In genomic region chr11:134614141-134614540, GRCh38 we compare ENCODE assay signal across 21 cellular contexts.
"Had no signal": no experiment of that assay in that cellular context is flagged by ENCODE, and none has a peak within 500 bp of the region (broad histone marks: within the 10 kb centered on the region; RNA-seq: fewer than 3 reads in every experiment).

No MANE protein-coding gene starts in this region.

- DNase-seq: heart left ventricle; hypothalamus; immature natural killer cell; left ventricle myocardium inferior; mesendoderm; midbrain; mucosa of descending colon; naive thymus-derived CD4-positive, alpha-beta T cell; occipital lobe; ovary; right lobe of liver; stimulated activated CD4-positive, alpha-beta T cell treated with anti-CD3 and anti-CD28 coated beads, Interleukin-1b, Interleukin-23, amount 100 ng/mL, for 48 hours; stimulated activated CD4-positive, alpha-beta T cell treated with anti-CD3 and anti-CD28 coated beads, Interleukin-2, amount 100 ng/mL, for 48 hours; stimulated activated CD4-positive, alpha-beta T cell treated with anti-CD3 and anti-CD28 coated beads, Interleukin-4, amount 100 ng/mL, for 4 hours; stimulated activated CD8-positive, alpha-beta memory T cell treated with anti-CD3 and anti-CD28 coated beads, Interleukin-4, amount 100 ng/mL, for 48 hours; stimulated activated naive CD4-positive, alpha-beta T cell treated with Interleukin-2 at 50 U/mL for 16 hours; trophoblast cell; upper lobe of right lung had no signal

- H3K27ac Mint-ChIP-seq: immature natural killer cell; naive thymus-derived CD4-positive, alpha-beta T cell; natural killer cell treated with Interleukin-12 subunit alpha and Interleukin-12 subunit beta and Interleukin-15 and Interleukin-18, amount 100 ng/mL, for 72 hours; progenitor cell of endocrine pancreas; stimulated activated memory B cell treated with anti-CD40 and anti-IgM and Interleukin-4, amounts not matched to agents 10 μg/mL and 1 μg/mL and 100 μg/mL, for 72 hours had no signal

- H3K9me3 Mint-ChIP-seq: naive thymus-derived CD4-positive, alpha-beta T cell; natural killer cell treated with Interleukin-12 subunit alpha and Interleukin-12 subunit beta and Interleukin-15 and Interleukin-18, amount 100 ng/mL, for 72 hours; stimulated activated memory B cell treated with anti-CD40 and anti-IgM and Interleukin-4, amounts not matched to agents 10 μg/mL and 1 μg/mL and 100 μg/mL, for 72 hours had no signal

- H3K36me3 Mint-ChIP-seq: immature natural killer cell; naive thymus-derived CD4-positive, alpha-beta T cell; natural killer cell treated with Interleukin-12 subunit alpha and Interleukin-12 subunit beta and Interleukin-15 and Interleukin-18, amount 100 ng/mL, for 72 hours; stimulated activated memory B cell treated with anti-CD40 and anti-IgM and Interleukin-4, amounts not matched to agents 10 μg/mL and 1 μg/mL and 100 μg/mL, for 72 hours had no signal

- H3K4me3 Mint-ChIP-seq: immature natural killer cell; naive thymus-derived CD4-positive, alpha-beta T cell; natural killer cell treated with Interleukin-12 subunit alpha and Interleukin-12 subunit beta and Interleukin-15 and Interleukin-18, amount 100 ng/mL, for 72 hours; stimulated activated memory B cell treated with anti-CD40 and anti-IgM and Interleukin-4, amounts not matched to agents 10 μg/mL and 1 μg/mL and 100 μg/mL, for 72 hours had no signal

- H3K4me1 Mint-ChIP-seq: immature natural killer cell; naive thymus-derived CD4-positive, alpha-beta T cell; stimulated activated memory B cell treated with anti-CD40 and anti-IgM and Interleukin-4, amounts not matched to agents 10 μg/mL and 1 μg/mL and 100 μg/mL, for 72 hours had no signal
